8 cellular contexts compared by ENCODE assay signal in genomic region chr6:143060354-143060805, GRCh38. TPM values are rescaled to one million over a fixed set of nuclear protein-coding genes. Genes with fewer than 3 reads are reported as not detected.
A peak's percentile ranks its signal among the peaks of the same experiment; 100 is the strongest.
DNase-seq lines count a peak whose midpoint lies in the region; ATAC-seq, FAIRE-seq and TF ChIP-seq lines count a peak whose summit lies in the region.

No MANE protein-coding gene starts in this region.

- no peaks in the 10 kb centered on the region for H3K9me3 Mint-ChIP-seq in activated naive CD4-positive, alpha-beta T cell treated with anti-CD3 and anti-CD28 coated beads, Interleukin-2, amount 50 U/mL, for 24 hours
- peaks cover 10% of the 10 kb centered on the region for H3K9me3 Mint-ChIP-seq in glutamatergic neuron (ENCODE audit: unreplicated experiment)

- H3K79me2 ChIP-seq in osteoblast (ENCODE audit: insufficient read depth, low read length) = peaks cover 5% of the 10 kb centered on the region

- in situ Hi-C loops in SK-MEL-5 (cut with HindIII; ENCODE audit: low pct_unique_long_range_greater_than_20kb, low sequenced_read_pairs) = no loop called here

- H3K36me3 Mint-ChIP-seq in activated naive CD4-positive, alpha-beta T cell treated with anti-CD3 and anti-CD28 coated beads, Interleukin-2, amount 50 U/mL, for 24 hours = no peaks in the 10 kb centered on the region
- no peaks in the 10 kb centered on the region for H3K36me3 Mint-ChIP-seq in glutamatergic neuron (ENCODE audit: unreplicated experiment)

- no peak for FAIRE-seq in HTR-8/SVneo (lab: Jason Lieb, UNC)

- peak overlapping the region; percentile 91 for H3K4me3 ChIP-seq in osteoblast (ENCODE audit: insufficient read depth, low read length)
- H3K4me3 ChIP-seq in thoracic aorta = peak overlapping the region; percentile 83

- peak overlapping the region; percentile 96 for H3K4me2 ChIP-seq in osteoblast (ENCODE audit: insufficient read depth, low read length)

- ATAC-seq in GM21390 (IDR thresholded peaks at IDR 0.05; ENCODE audit: unreplicated experiment) = peak; percentile 67
- ATAC-seq in thoracic aorta (ENCODE audit: insufficient number of reproducible peaks, low FRiP score, low read depth) = peak; percentile 86

- H3K4me3 Mint-ChIP-seq in activated naive CD4-positive, alpha-beta T cell treated with anti-CD3 and anti-CD28 coated beads, Interleukin-2, amount 50 U/mL, for 24 hours = peak overlapping the region; percentile 94
- peak overlapping the region; percentile 97 for H3K4me3 Mint-ChIP-seq in glutamatergic neuron (ENCODE audit: unreplicated experiment)

- H4K20me1 ChIP-seq in osteoblast (ENCODE audit: insufficient read depth, low read length) = no peaks in the 10 kb centered on the region

- peaks cover 32% of the 10 kb centered on the region for H3K4me1 Mint-ChIP-seq in activated naive CD4-positive, alpha-beta T cell treated with anti-CD3 and anti-CD28 coated beads, Interleukin-2, amount 50 U/mL, for 24 hours
- H3K4me1 Mint-ChIP-seq in glutamatergic neuron (ENCODE audit: low read depth, unreplicated experiment) = no peaks in the 10 kb centered on the region

- H3K27ac ChIP-seq in osteoblast (ENCODE audit: low read depth, low read length) = peak overlapping the region; percentile 93
- H3K27ac ChIP-seq in thoracic aorta = peak overlapping the region; percentile 90 to 94

- no peak for TF ChIP-seq CTCF in glutamatergic neuron (IDR thresholded peaks at IDR 0.05; ENCODE audit: partially characterized antibody, unreplicated experiment)
- TF ChIP-seq CTCF in osteoblast (IDR thresholded peaks at IDR 0.05; ENCODE audit: extremely low read depth, low read depth, low read length) = no peak
- TF ChIP-seq CTCF in thoracic aorta (IDR thresholded peaks at IDR 0.05) = no peak

- peak overlapping the region; percentile 71 for H2AFZ ChIP-seq in osteoblast (ENCODE audit: low read length)

- no peaks in the 10 kb centered on the region for H3K27me3 Mint-ChIP-seq in activated naive CD4-positive, alpha-beta T cell treated with anti-CD3 and anti-CD28 coated beads, Interleukin-2, amount 50 U/mL, for 24 hours
- H3K27me3 Mint-ChIP-seq in glutamatergic neuron (ENCODE audit: unreplicated experiment) = peaks cover 9% of the 10 kb centered on the region

- H3K9me3 ChIP-seq in osteoblast (ENCODE audit: low read depth, low read length) (no peaks in the 10 kb centered on the region), thoracic aorta (no peaks in the 10 kb centered on the region)

- no peaks in the 10 kb centered on the region for H3K36me3 ChIP-seq in osteoblast (ENCODE audit: insufficient read depth, low read length)
- no peaks in the 10 kb centered on the region for H3K36me3 ChIP-seq in thoracic aorta

- H3K27ac Mint-ChIP-seq in activated naive CD4-positive, alpha-beta T cell treated with anti-CD3 and anti-CD28 coated beads, Interleukin-2, amount 50 U/mL, for 24 hours = peak overlapping the region; percentile 95
- peak overlapping the region; percentile 86 for H3K27ac Mint-ChIP-seq in glutamatergic neuron (ENCODE audit: unreplicated experiment)

- DNase-seq in DMS153 treated with DMSO at 0.1 percent for 48 hours (lab: John Stamatoyannopoulos, UW; ENCODE audit: unreplicated experiment) = peak; percentile 61
- peak; percentile 73 for DNase-seq in HTR-8/SVneo (ENCODE audit: insufficient read length, low spot score)
- DNase-seq in SK-MEL-5 (ENCODE audit: low read depth, low spot score) = peak; percentile 71
- DNase-seq in glutamatergic neuron = peak; percentile 75
- DNase-seq in osteoblast (ENCODE audit: insufficient read length, low spot score, missing footprints) = peak; percentile 96
- DNase-seq in thoracic aorta (ENCODE audit: low spot score) = peak; percentile 70

- H3K4me1 ChIP-seq in osteoblast (ENCODE audit: insufficient read depth, low read length) (peaks cover 18% of the 10 kb centered on the region), thoracic aorta (ENCODE audit: control insufficient read depth in 1 of 2, low read depth in 2 of 2) (peaks cover 5 to 40% of the 10 kb centered on the region in 2 donors)

- H3K27me3 ChIP-seq in osteoblast (ENCODE audit: insufficient read depth, low read length) (no peaks in the 10 kb centered on the region), thoracic aorta (replicated peaks; ENCODE audit: insufficient read depth) (no peaks in the 10 kb centered on the region)

RNA-seq across cellular contexts. Expression of gene AIG1, which starts 0.3 kb away (rescaled TPM):
- 5.8 and 8.0 TPM in 2 replicates for total RNA-seq in SK-MEL-5 (2014; rRNA removed; shearing (Covaris generic))
- 7.3 and 7.6 TPM in 2 replicates for polyA plus RNA-seq in SK-MEL-5 (2015; cell fraction: cytosol; rRNA removed)
- 4.4 and 7.2 TPM in 2 replicates for polyA plus RNA-seq in SK-MEL-5 (2015; cell fraction: nucleus; rRNA removed)
- 14.3 TPM for total RNA-seq in glutamatergic neuron (ENCODE audit: unreplicated experiment)
- 70.9 and 96.9 TPM in 2 replicates for total RNA-seq in osteoblast
- 10 to 100 TPM; 32.9 to 53.6 TPM for total RNA-seq in thoracic aorta

Comparison
In these comparisons a context has a peak if more than half of its experiments do, and no peak if none do; other contexts are left out.
1. Peak in every context shown above with its lines: DNase-seq, ATAC-seq, H3K4me3 ChIP-seq and H3K27ac ChIP-seq.